12 cellular contexts compared by ENCODE assay signal in the genomic region with DNA sequence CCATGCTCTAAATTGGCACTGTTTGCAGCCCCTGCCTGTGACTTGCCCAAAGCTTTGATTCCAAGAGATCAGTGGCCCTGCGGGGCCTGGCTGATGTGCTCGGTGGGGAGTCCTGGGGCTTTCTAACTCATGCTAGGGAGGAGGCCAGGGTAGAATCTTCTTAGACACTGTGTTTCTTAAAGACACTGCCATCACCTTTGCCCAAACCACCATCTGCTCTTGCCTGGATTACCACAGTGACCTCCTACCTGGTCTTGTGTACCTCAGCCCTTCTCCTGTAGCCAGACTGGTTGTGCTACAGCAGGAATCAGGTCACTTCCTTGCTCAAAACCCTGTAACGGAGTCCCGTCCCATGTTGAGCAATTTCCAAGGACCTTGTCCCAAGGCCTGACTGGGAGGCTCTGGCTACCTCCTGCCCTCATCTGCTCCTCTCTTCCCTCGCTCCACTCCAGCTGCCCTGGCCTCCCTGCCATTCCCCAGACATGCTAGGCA.
DNase-seq lines count a peak whose midpoint lies in the region; ATAC-seq and TF ChIP-seq lines count a peak whose summit lies in the region.
"Had no signal": no experiment of that assay in that cellular context is flagged by ENCODE, and none has a peak within 500 bp of the region (broad histone marks: within the 10 kb centered on the region; RNA-seq: fewer than 3 reads in every experiment).

No MANE protein-coding gene starts in this region.

- intact Hi-C loops in left ventricle myocardium inferior (cut with micrococcal nuclease): no loop called here

- H3K4me3 Mint-ChIP-seq in CD8-positive, alpha-beta memory T cell: no peak overlapping the region
- H3K4me3 Mint-ChIP-seq: B cell had no signal

- POLR2A ChIA-PET in CD8-positive, alpha-beta memory T cell (lab: Charles Lee): no interaction called here

- no peak for ATAC-seq in HG02798 (IDR thresholded peaks at IDR 0.05; ENCODE audit: poor library complexity, unreplicated experiment)

- no peaks in the 10 kb centered on the region for H3K27me3 ChIP-seq in CD8-positive, alpha-beta memory T cell (ENCODE audit: insufficient read depth, low read length, poor library complexity, severe bottlenecking)
- no peaks in the 10 kb centered on the region for H3K27me3 ChIP-seq in Peyer's patch
- H3K27me3 ChIP-seq in left ventricle myocardium inferior (ENCODE audit: low read depth): no peaks in the 10 kb centered on the region
- H3K27me3 ChIP-seq in parathyroid adenoma (ENCODE audit: control insufficient read depth, insufficient read depth, low read length): no peaks in the 10 kb centered on the region
- no peaks in the 10 kb centered on the region for H3K27me3 ChIP-seq in Karpas-422 (ENCODE audit: low read length)

- H3K4me2 ChIP-seq in parathyroid adenoma (ENCODE audit: low read length) (no peak overlapping the region), Karpas-422 (ENCODE audit: low read depth, low read length, poor library complexity, severe bottlenecking) (no peak overlapping the region)

- CTCF ChIA-PET in CD8-positive, alpha-beta memory T cell (lab: Charles Lee): no interaction called here

- TF ChIP-seq CTCF in Peyer's patch (IDR thresholded peaks at IDR 0.05) (no peak), left ventricle myocardium inferior (IDR thresholded peaks at IDR 0.05; ENCODE audit: borderline replicate concordance) (no peak), parathyroid adenoma (IDR thresholded peaks at IDR 0.05) (no peak)

- peak overlapping the region in 5 of 8 donors; percentile 21 to 86 (median 43) for H3K27ac Mint-ChIP-seq in CD8-positive, alpha-beta memory T cell
- H3K27ac Mint-ChIP-seq: B cell had no signal

- no peak for DNase-seq in CD8-positive, alpha-beta memory T cell
- DNase-seq in Peyer's patch (peak in 2 of 3 donors; percentile 52 to 75), left ventricle myocardium inferior (no peak), Karpas-422 (no peak)
- no peak for DNase-seq in activated CD8-positive, alpha-beta memory T cell treated with anti-CD3 and anti-CD28 coated beads, Interleukin-2, amount 50 U/mL, for 4 hours
- DNase-seq in effector CD8-positive, alpha-beta T cell (lab: John Stamatoyannopoulos, UW): no peak
- DNase-seq: activated CD4-positive, CD25-positive, alpha-beta regulatory T cell treated with anti-CD3 and anti-CD28 coated beads, Interleukin-2, amount 50 U/mL, for 72 hours; activated T-cell treated with anti-CD3 and anti-CD28 coated beads, Interleukin-2, amount 50 U/mL, for 48 hours; SW 1271 had no signal

- no peak overlapping the region for H3K27ac ChIP-seq in CD8-positive, alpha-beta memory T cell (ENCODE audit: low read depth, low read length)
- H3K27ac ChIP-seq in Peyer's patch: peak overlapping the region in 2 of 4 donors; percentile 29 to 36
- H3K27ac ChIP-seq in left ventricle myocardium inferior (replicated peaks): peak overlapping the region; percentile 60
- H3K27ac ChIP-seq in parathyroid adenoma: peak overlapping the region; percentile 4
- no peak overlapping the region for H3K27ac ChIP-seq in Karpas-422 (ENCODE audit: low read length)

- no peaks in the 10 kb centered on the region for H3K4me1 ChIP-seq in CD8-positive, alpha-beta memory T cell (ENCODE audit: insufficient read depth, low read length)
- H3K4me1 ChIP-seq in Peyer's patch: peaks cover 0 to 40% (median 0%) of the 10 kb centered on the region in 4 donors
- peaks cover 69% of the 10 kb centered on the region for H3K4me1 ChIP-seq in left ventricle myocardium inferior
- H3K4me1 ChIP-seq in parathyroid adenoma: no peaks in the 10 kb centered on the region
- H3K4me1 ChIP-seq in Karpas-422 (ENCODE audit: low read length): peaks cover 8% of the 10 kb centered on the region

- peaks cover 6 to 11% (median 11%) of the 10 kb centered on the region in 3 donors for H3K4me1 Mint-ChIP-seq in CD8-positive, alpha-beta memory T cell
- H3K4me1 Mint-ChIP-seq: B cell had no signal

- H2AFZ ChIP-seq in parathyroid adenoma: no peak overlapping the region
- H2AFZ ChIP-seq in Karpas-422 (ENCODE audit: low read length): no peak overlapping the region

- peaks cover 0 to 52% (median 17%) of the 10 kb centered on the region in 3 donors for H3K36me3 Mint-ChIP-seq in CD8-positive, alpha-beta memory T cell

- H3K27me3 Mint-ChIP-seq in CD8-positive, alpha-beta memory T cell: peaks cover 0 to 1% of the 10 kb centered on the region in 2 donors
- H3K27me3 Mint-ChIP-seq: B cell had no signal

- no peak for TF ChIP-seq POLR2A in Peyer's patch (IDR thresholded peaks at IDR 0.05)

- H3K4me3 ChIP-seq in CD8-positive, alpha-beta memory T cell (ENCODE audit: low read length): no peak overlapping the region
- no peak overlapping the region for H3K4me3 ChIP-seq in Peyer's patch
- H3K4me3 ChIP-seq in left ventricle myocardium inferior: no peak overlapping the region
- no peak overlapping the region for H3K4me3 ChIP-seq in parathyroid adenoma (ENCODE audit: low read depth, low read length)
- H3K4me3 ChIP-seq in Karpas-422 (ENCODE audit: low read length): no peak overlapping the region

- H3K36me3 ChIP-seq in CD8-positive, alpha-beta memory T cell (ENCODE audit: insufficient read depth, low read length): no peaks in the 10 kb centered on the region
- H3K36me3 ChIP-seq in Peyer's patch (no peaks in the 10 kb centered on the region), left ventricle myocardium inferior (no peaks in the 10 kb centered on the region), parathyroid adenoma (ENCODE audit: control insufficient read depth, insufficient read depth, low read length) (no peaks in the 10 kb centered on the region), Karpas-422 (ENCODE audit: insufficient read depth, low read length) (no peaks in the 10 kb centered on the region)

- H3K79me2 ChIP-seq in parathyroid adenoma: peaks cover 18% of the 10 kb centered on the region
- peaks cover 2% of the 10 kb centered on the region; the same call in 1 of the 2 replicates for H3K79me2 ChIP-seq in Karpas-422 (ENCODE audit: low read length)

- no peaks in the 10 kb centered on the region for H3K9me2 ChIP-seq in Karpas-422 (replicated peaks; ENCODE audit: insufficient read depth, low read length)

- no peaks in the 10 kb centered on the region for H4K20me1 ChIP-seq in Karpas-422 (ENCODE audit: insufficient read depth, low read depth, low read length)

- no peaks in the 10 kb centered on the region for H3K9me3 ChIP-seq in CD8-positive, alpha-beta memory T cell (ENCODE audit: low read length)
- H3K9me3 ChIP-seq in Peyer's patch (no peaks in the 10 kb centered on the region), left ventricle myocardium inferior (replicated peaks) (no peaks in the 10 kb centered on the region), parathyroid adenoma (ENCODE audit: control insufficient read depth, low read length) (no peaks in the 10 kb centered on the region), Karpas-422 (ENCODE audit: low read length) (no peaks in the 10 kb centered on the region)

- H3K9ac ChIP-seq in parathyroid adenoma (no peak overlapping the region), Karpas-422 (ENCODE audit: low read length) (no peak overlapping the region)

- H3K9me3 Mint-ChIP-seq in CD8-positive, alpha-beta memory T cell: no peaks in the 10 kb centered on the region

Comparison
In these comparisons a context has a peak if more than half of its experiments do, and no peak if none do; other contexts are left out.
1. DNase-seq: peak in Peyer's patch (2 of 3); none in CD8-positive, alpha-beta memory T cell (0 of 5), left ventricle myocardium inferior (single experiment), activated CD8-positive, alpha-beta memory T cell treated with anti-CD3 and anti-CD28 coated beads, Interleukin-2, amount 50 U/mL, for 4 hours (single experiment), effector CD8-positive, alpha-beta T cell (single experiment) and Karpas-422 (single experiment).
2. H3K27ac ChIP-seq: peak in left ventricle myocardium inferior (single experiment) and parathyroid adenoma (single experiment); none in CD8-positive, alpha-beta memory T cell (single experiment) and Karpas-422 (single experiment).